24 cellular contexts compared by ENCODE assay signal in the genomic region with DNA sequence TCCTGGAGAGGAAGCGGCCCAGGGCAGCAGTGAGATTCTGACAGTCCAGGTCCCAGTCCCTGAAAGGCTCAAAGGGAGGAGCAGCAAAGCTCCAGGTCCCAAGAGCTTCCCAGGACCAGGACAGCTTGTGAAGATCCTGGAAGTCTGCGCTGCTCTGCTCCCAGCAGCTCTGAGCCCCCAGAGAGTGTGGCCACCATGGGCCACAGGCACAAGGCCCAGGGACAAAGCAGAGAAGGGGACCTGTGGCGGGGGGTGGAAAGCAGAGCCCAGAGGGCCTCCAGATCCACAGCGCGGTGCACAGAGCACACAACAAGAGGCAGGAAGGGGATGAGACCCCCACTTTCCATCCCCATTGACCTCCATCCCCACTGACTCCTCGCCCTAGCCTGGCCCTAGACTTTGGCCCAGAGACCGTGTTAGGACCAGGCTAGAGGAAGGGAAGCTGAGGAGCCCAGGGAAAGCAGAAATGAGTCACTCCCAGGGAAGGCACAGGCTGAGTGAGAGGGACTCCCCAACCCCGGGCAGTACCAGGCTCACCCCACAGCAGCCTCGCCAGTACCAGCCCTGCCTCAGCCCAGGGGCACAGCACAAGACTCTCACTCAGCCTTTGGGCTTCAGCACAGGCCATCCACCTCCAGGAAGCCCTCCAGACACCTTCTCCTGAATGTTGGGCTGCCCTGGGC.
DNase-seq lines count a peak whose midpoint lies in the region; ATAC-seq and TF ChIP-seq lines count a peak whose summit lies in the region.
"Had no signal": no experiment of that assay in that cellular context is flagged by ENCODE, and none has a peak within 500 bp of the region (broad histone marks: within the 10 kb centered on the region; RNA-seq: fewer than 3 reads in every experiment).

No MANE protein-coding gene starts in this region.

- no peaks in the 10 kb centered on the region for H3K9me3 Mint-ChIP-seq in activated CD4-positive, alpha-beta memory T cell treated with anti-CD3 and anti-CD28 coated beads, Interleukin-2, amount 10 ng/mL, durations not matched to agents 7 days and 5 days
- no peaks in the 10 kb centered on the region for H3K9me3 Mint-ChIP-seq in activated CD4-positive, alpha-beta memory T cell treated with anti-CD3 and anti-CD28 coated beads for 36 hours
- no peaks in the 10 kb centered on the region for H3K9me3 Mint-ChIP-seq in endodermal cell
- H3K9me3 Mint-ChIP-seq: HFFc6, nephron progenitor cell had no signal

- no peaks in the 10 kb centered on the region for H3K27me3 Mint-ChIP-seq in activated CD4-positive, alpha-beta memory T cell treated with anti-CD3 and anti-CD28 coated beads, Interleukin-2, amount 10 ng/mL, durations not matched to agents 7 days and 5 days
- H3K27me3 Mint-ChIP-seq in activated CD4-positive, alpha-beta memory T cell treated with anti-CD3 and anti-CD28 coated beads for 36 hours: no peaks in the 10 kb centered on the region
- peaks cover 13% of the 10 kb centered on the region for H3K27me3 Mint-ChIP-seq in endodermal cell (ENCODE audit: insufficient read depth)

- H3K27me3 ChIP-seq in Panc1 (ENCODE audit: control insufficient read depth, insufficient read depth, low read length) (no peaks in the 10 kb centered on the region), endodermal cell (ENCODE audit: control insufficient read depth, insufficient read depth, low read length, poor library complexity, severe bottlenecking) (no peaks in the 10 kb centered on the region), stomach (no peaks in the 10 kb centered on the region)
- H3K27me3 ChIP-seq: BE2C, tibial artery had no signal

- 0 out of 2 replicates have a peak, but pooled peaks have one; percentile 32 for ATAC-seq in Panc1
- ATAC-seq: mucosa of descending colon had no signal

- no peaks in the 10 kb centered on the region for H3K4me1 Mint-ChIP-seq in activated CD4-positive, alpha-beta memory T cell treated with anti-CD3 and anti-CD28 coated beads, Interleukin-2, amount 10 ng/mL, durations not matched to agents 7 days and 5 days
- H3K4me1 Mint-ChIP-seq in activated CD4-positive, alpha-beta memory T cell treated with anti-CD3 and anti-CD28 coated beads for 36 hours (ENCODE audit: low read depth): no peaks in the 10 kb centered on the region
- no peaks in the 10 kb centered on the region for H3K4me1 Mint-ChIP-seq in endodermal cell
- H3K4me1 Mint-ChIP-seq: nephron progenitor cell had no signal

- H3K9ac ChIP-seq in endodermal cell (ENCODE audit: extremely low read depth, low read length, poor library complexity, severe bottlenecking): no peak overlapping the region

- H3K4me3 ChIP-seq in Panc1 (ENCODE audit: low read depth in 2 of 2, low read length in 2 of 2) (no peak overlapping the region), endodermal cell (ENCODE audit: low read length) (no peak overlapping the region), stomach (no peak overlapping the region)
- H3K4me3 ChIP-seq: A549, mucosa of descending colon, tibial artery had no signal

- TF ChIP-seq POLR2A in stomach (IDR thresholded peaks at IDR 0.05): no peak

- no peak overlapping the region for H3K4me3 Mint-ChIP-seq in activated CD4-positive, alpha-beta memory T cell treated with anti-CD3 and anti-CD28 coated beads, Interleukin-2, amount 10 ng/mL, durations not matched to agents 7 days and 5 days
- no peak overlapping the region for H3K4me3 Mint-ChIP-seq in activated CD4-positive, alpha-beta memory T cell treated with anti-CD3 and anti-CD28 coated beads for 36 hours
- no peak overlapping the region for H3K4me3 Mint-ChIP-seq in endodermal cell
- H3K4me3 Mint-ChIP-seq: HFFc6; nephron progenitor cell; stimulated activated naive B cell treated with anti-CD40 and anti-IgM and Interleukin-4, amounts not matched to agents 10 μg/mL and 1 μg/mL and 100 μg/mL, for 72 hours had no signal

- POLR2A ChIA-PET in activated CD4-positive, alpha-beta memory T cell treated with anti-CD3 and anti-CD28 coated beads, Interleukin-2, amount 10 ng/mL, durations not matched to agents 7 days and 5 days (lab: Charles Lee): no interaction called here
- POLR2A ChIA-PET in activated CD4-positive, alpha-beta memory T cell treated with anti-CD3 and anti-CD28 coated beads for 36 hours (lab: Charles Lee): no interaction called here
- POLR2A ChIA-PET in Panc1 (lab: Charles Lee): no interaction called here

- H3K4me1 ChIP-seq in Panc1 (ENCODE audit: control insufficient read depth, insufficient read depth, low read length) (no peaks in the 10 kb centered on the region), endodermal cell (ENCODE audit: control insufficient read depth, insufficient read depth, low read length) (no peaks in the 10 kb centered on the region), stomach (no peaks in the 10 kb centered on the region)
- H3K4me1 ChIP-seq: A549, tibial artery had no signal

- no peaks in the 10 kb centered on the region for H3K36me3 Mint-ChIP-seq in activated CD4-positive, alpha-beta memory T cell treated with anti-CD3 and anti-CD28 coated beads, Interleukin-2, amount 10 ng/mL, durations not matched to agents 7 days and 5 days (ENCODE audit: low read depth)
- no peaks in the 10 kb centered on the region for H3K36me3 Mint-ChIP-seq in activated CD4-positive, alpha-beta memory T cell treated with anti-CD3 and anti-CD28 coated beads for 36 hours
- H3K36me3 Mint-ChIP-seq in endodermal cell (ENCODE audit: low read depth): no peaks in the 10 kb centered on the region
- H3K36me3 Mint-ChIP-seq: stimulated activated naive B cell treated with anti-CD40 and anti-IgM and Interleukin-4, amounts not matched to agents 10 μg/mL and 1 μg/mL and 100 μg/mL, for 72 hours had no signal

- peak; percentile 15 for DNase-seq in activated CD4-positive, alpha-beta memory T cell treated with anti-CD3 and anti-CD28 coated beads, Interleukin-2, amount 10 ng/mL, durations not matched to agents 7 days and 5 days
- no peak for DNase-seq in activated CD4-positive, alpha-beta memory T cell treated with anti-CD3 and anti-CD28 coated beads for 36 hours
- DNase-seq in Panc1 (ENCODE audit: low read depth, low spot score) (no peak), endodermal cell (peak; percentile 30), stomach (peak; percentile 21), putamen (ENCODE audit: low spot score) (no peak), A172 (ENCODE audit: low spot score) (no peak), amygdala (lab: John Stamatoyannopoulos, UW) (no peak)
- DNase-seq: activated CD4-positive, alpha-beta T cell treated with anti-CD3 and anti-CD28 coated beads for 48 hours; activated naive CD4-positive, alpha-beta T cell treated with Interleukin-2 at 50 U/mL for 16 hours; BE2C; caudate nucleus; DMS79 treated with DMSO at 0.1 percent for 48 hours; HFFc6; mucosa of descending colon; NCI-H1105; NCI-H2081; NCI-H345; nephron progenitor cell; SHP77 treated with DMSO at 0.1 percent for 48 hours; stimulated activated naive B cell treated with anti-CD40 and anti-IgM and Interleukin-4, amounts not matched to agents 10 μg/mL and 1 μg/mL and 100 μg/mL, for 72 hours had no signal

- H3K27ac Mint-ChIP-seq in activated CD4-positive, alpha-beta memory T cell treated with anti-CD3 and anti-CD28 coated beads, Interleukin-2, amount 10 ng/mL, durations not matched to agents 7 days and 5 days: no peak overlapping the region
- no peak overlapping the region for H3K27ac Mint-ChIP-seq in activated CD4-positive, alpha-beta memory T cell treated with anti-CD3 and anti-CD28 coated beads for 36 hours
- H3K27ac Mint-ChIP-seq in endodermal cell: no peak overlapping the region
- H3K27ac Mint-ChIP-seq: HFFc6; nephron progenitor cell; progenitor cell of endocrine pancreas; stimulated activated naive B cell treated with anti-CD40 and anti-IgM and Interleukin-4, amounts not matched to agents 10 μg/mL and 1 μg/mL and 100 μg/mL, for 72 hours had no signal

- H3K36me3 ChIP-seq in Panc1 (ENCODE audit: control insufficient read depth, insufficient read depth, low read length): no peaks in the 10 kb centered on the region
- no peaks in the 10 kb centered on the region for H3K36me3 ChIP-seq in endodermal cell (ENCODE audit: control insufficient read depth, insufficient read depth, low read length)
- no peaks in the 10 kb centered on the region for H3K36me3 ChIP-seq in stomach
- H3K36me3 ChIP-seq: tibial artery had no signal

- H3K27ac ChIP-seq in Panc1 (ENCODE audit: low read length) (no peak overlapping the region), endodermal cell (ENCODE audit: low read depth, low read length) (no peak overlapping the region), stomach (no peak overlapping the region)
- H3K27ac ChIP-seq: A549, tibial artery had no signal

- in situ Hi-C loops in Panc1 (cut with HindIII; ENCODE audit: low pct_unique_long_range_greater_than_20kb, low sequenced_read_pairs): no loop called here

- CTCF ChIA-PET in activated CD4-positive, alpha-beta memory T cell treated with anti-CD3 and anti-CD28 coated beads, Interleukin-2, amount 10 ng/mL, durations not matched to agents 7 days and 5 days (lab: Charles Lee): no interaction called here
- CTCF ChIA-PET in activated CD4-positive, alpha-beta memory T cell treated with anti-CD3 and anti-CD28 coated beads for 36 hours (lab: Charles Lee): no interaction called here
- CTCF ChIA-PET in Panc1 (lab: Charles Lee): no interaction called here

- no peak for TF ChIP-seq CTCF in Panc1 (IDR thresholded peaks at IDR 0.05)
- TF ChIP-seq CTCF in endodermal cell (conservative IDR thresholded peaks at IDR 0.05): no peak
- no peak for TF ChIP-seq CTCF in stomach (IDR thresholded peaks at IDR 0.05)

- no peak for TF ChIP-seq EP300 in stomach (IDR thresholded peaks at IDR 0.05)

- WGBS in endodermal cell (ENCODE audit: insufficient coverage in 1 of 2, insufficient read length in 1 of 2), 2 experiments: 67 to 82% methylated on average over 3 to 9 of the region's 9 CpGs
- WGBS in stomach, 5 donors: 66 to 83% (median 69%) methylated on average over 8 to 9 of the region's 9 CpGs

- H3K9me3 ChIP-seq in Panc1 (ENCODE audit: control insufficient read depth, insufficient read depth, low read depth, low read length) (no peaks in the 10 kb centered on the region), endodermal cell (ENCODE audit: control insufficient read depth, low read length) (no peaks in the 10 kb centered on the region), stomach (no peaks in the 10 kb centered on the region)
- H3K9me3 ChIP-seq: A549, BE2C, mucosa of descending colon, tibial artery had no signal

- BruUV-seq in Panc1 (replicated peaks; lab: Mats Ljungman, UMichigan): no TSS peak

- intact Hi-C loops in activated CD4-positive, alpha-beta memory T cell treated with anti-CD3 and anti-CD28 coated beads for 36 hours (cut with micrococcal nuclease): no loop called here
- intact Hi-C loops in Panc1 (cut with micrococcal nuclease; ENCODE audit: unreplicated experiment): no loop called here
- intact Hi-C loops in stomach (cut with DNase I; ENCODE audit: low total_unique reads): no loop called here

Comparison
In these comparisons a context has a peak if more than half of its experiments do, and no peak if none do; other contexts are left out.
1. DNase-seq: peak in activated CD4-positive, alpha-beta memory T cell treated with anti-CD3 and anti-CD28 coated beads, Interleukin-2, amount 10 ng/mL, durations not matched to agents 7 days and 5 days (single experiment), endodermal cell (single experiment) and stomach (single experiment); none in activated CD4-positive, alpha-beta memory T cell treated with anti-CD3 and anti-CD28 coated beads for 36 hours (single experiment), Panc1 (single experiment), putamen (single experiment), A172 (single experiment) and amygdala (0 of 56).